32 cellular contexts compared by ENCODE assay signal in the genomic region with DNA sequence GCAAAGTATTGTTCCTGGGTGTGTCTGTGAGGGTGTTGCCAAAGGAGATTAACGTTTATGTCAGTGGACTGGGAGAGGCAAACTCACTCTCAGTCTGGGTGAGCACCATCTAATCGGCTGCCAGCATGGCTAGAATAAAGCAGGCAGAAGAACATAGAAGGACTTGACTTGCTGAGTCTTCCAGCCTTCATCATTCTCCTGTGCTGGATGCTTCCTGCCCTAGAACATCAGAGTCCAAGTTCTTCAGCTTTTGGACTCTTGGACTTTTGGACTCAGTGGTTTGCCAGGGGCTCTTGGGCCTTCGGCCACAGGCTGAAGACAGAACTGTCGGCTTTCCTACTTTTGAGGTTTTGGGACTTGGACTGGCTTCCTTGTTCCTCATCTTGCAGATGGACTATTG. TPM values are rescaled to one million over a fixed set of nuclear protein-coding genes. Genes with fewer than 3 reads are reported as not detected.
"Had no signal": no experiment of that assay in that cellular context is flagged by ENCODE, and none has a peak within 500 bp of the region (broad histone marks: within the 10 kb centered on the region; RNA-seq: fewer than 3 reads in every experiment).

No MANE protein-coding gene starts in this region.

- H3K36me3 Mint-ChIP-seq: immature natural killer cell; naive thymus-derived CD8-positive, alpha-beta T cell; stimulated activated memory B cell treated with anti-CD40 and anti-IgM and Interleukin-4, amounts not matched to agents 10 μg/mL and 1 μg/mL and 100 μg/mL, for 72 hours had no signal

- H3K27me3 ChIP-seq: pancreas, testis, thyroid gland, transverse colon, upper lobe of left lung, vagina had no signal

- ATAC-seq: left cardiac atrium; left ventricle myocardium superior; lower lobe of right lung; naive thymus-derived CD8-positive, alpha-beta T cell; pancreas; right cardiac atrium; stimulated activated memory B cell treated with anti-CD40 and anti-IgM and Interleukin-4, amounts not matched to agents 10 μg/mL and 1 μg/mL and 100 μg/mL, for 72 hours had no signal

- H3K27ac Mint-ChIP-seq: stimulated activated memory B cell treated with anti-CD40 and anti-IgM and Interleukin-4, amounts not matched to agents 10 μg/mL and 1 μg/mL and 100 μg/mL, for 72 hours had no signal

- H3K4me2 ChIP-seq: smooth muscle cell had no signal

- H3K9me3 ChIP-seq: lower lobe of right lung, pancreas, prostate gland, sigmoid colon, stomach, testis, thyroid gland, transverse colon, upper lobe of left lung, vagina had no signal

- H3K4me3 Mint-ChIP-seq: immature natural killer cell; naive thymus-derived CD8-positive, alpha-beta T cell; nephron; neural crest cell; stimulated activated memory B cell treated with anti-CD40 and anti-IgM and Interleukin-4, amounts not matched to agents 10 μg/mL and 1 μg/mL and 100 μg/mL, for 72 hours had no signal

- H3K9me3 Mint-ChIP-seq: naive thymus-derived CD8-positive, alpha-beta T cell; stimulated activated memory B cell treated with anti-CD40 and anti-IgM and Interleukin-4, amounts not matched to agents 10 μg/mL and 1 μg/mL and 100 μg/mL, for 72 hours had no signal

- H3K4me3 ChIP-seq: lower lobe of right lung, pancreas, prostate gland, sigmoid colon, smooth muscle cell, stomach, testis, thyroid gland, transverse colon, upper lobe of left lung, vagina had no signal

- DNase-seq: hypothalamus; immature natural killer cell; left cardiac atrium; left ventricle myocardium superior; lower lobe of right lung; mammary epithelial cell; mesenchymal stem cell; naive thymus-derived CD8-positive, alpha-beta T cell; nucleus accumbens; pancreas; posterior cingulate gyrus; retina; right cardiac atrium; sigmoid colon; stimulated activated CD4-positive, alpha-beta T cell treated with anti-CD3 and anti-CD28 coated beads, Interleukin-1b, Interleukin-23, amount 100 ng/mL, for 48 hours; stimulated activated CD4-positive, alpha-beta T cell treated with anti-CD3 and anti-CD28 coated beads, Interleukin-2, amount 100 ng/mL, for 48 hours; stimulated activated CD4-positive, alpha-beta T cell treated with anti-CD3 and anti-CD28 coated beads, Interleukin-4, amount 100 ng/mL, for 4 hours; stimulated activated CD8-positive, alpha-beta memory T cell treated with anti-CD3 and anti-CD28 coated beads, Interleukin-4, amount 100 ng/mL, for 48 hours; stimulated activated naive CD4-positive, alpha-beta T cell treated with Interleukin-2 at 50 U/mL for 16 hours; stomach; testis; thyroid gland; transverse colon; upper lobe of left lung had no signal

- H3K27ac ChIP-seq: lower lobe of right lung, pancreas, prostate gland, sigmoid colon, stomach, testis, thyroid gland, transverse colon, upper lobe of left lung, vagina had no signal

- H3K36me3 ChIP-seq: lower lobe of right lung, pancreas, prostate gland, sigmoid colon, stomach, thyroid gland, transverse colon, upper lobe of left lung, vagina had no signal

- H3K4me1 Mint-ChIP-seq: nephron, neural crest cell had no signal

- H3K4me1 ChIP-seq: lower lobe of right lung, pancreas, prostate gland, sigmoid colon, stomach, thyroid gland, transverse colon, vagina had no signal

- FAIRE-seq: islet of Langerhans, pancreas had no signal

RNA-seq across cellular contexts. Expression of a gene that starts 15.3 kb away (rescaled TPM):
- total RNA-seq: left ventricle myocardium superior; naive thymus-derived CD8-positive, alpha-beta T cell; neural crest cell; osteoblast; smooth muscle cell had no signal
- polyA plus RNA-seq: smooth muscle cell had no signal
